ENCODE assay signal across 16 cellular contexts in genomic region chr21:44419679-44420078, GRCh38. TPM values are rescaled to one million over a fixed set of nuclear protein-coding genes. Genes with fewer than 3 reads are reported as not detected.
DNase-seq lines count a peak whose midpoint lies in the region; ATAC-seq, FAIRE-seq and TF ChIP-seq lines count a peak whose summit lies in the region.
"Had no signal": no experiment of that assay in that cellular context is flagged by ENCODE, and none has a peak within 500 bp of the region (broad histone marks: within the 10 kb centered on the region; RNA-seq: fewer than 3 reads in every experiment).

No MANE protein-coding gene starts in this region.

- no peak overlapping the region for H2AK5ac ChIP-seq in IMR-90 (ENCODE audit: low read depth, low read length)

- no peaks in the 10 kb centered on the region for H3K27me3 ChIP-seq in IMR-90 (ENCODE audit: control insufficient read depth, insufficient read depth, low read length)
- no peaks in the 10 kb centered on the region for H3K27me3 ChIP-seq in spleen (replicated peaks in 1 of 7)

- POLR2A ChIA-PET in IMR-90 (lab: Charles Lee; ENCODE audit: unreplicated experiment): no interaction called here

- no peak overlapping the region for H3K27ac ChIP-seq in IMR-90 (ENCODE audit: insufficient read depth, low read length)
- H3K27ac ChIP-seq in kidney (ENCODE audit: low read depth in 2 of 2, low read length in 2 of 2): no peak overlapping the region
- H3K27ac ChIP-seq in spleen: no peak overlapping the region

- H3K4me3 ChIP-seq in IMR-90 (ENCODE audit: insufficient read depth, low read depth, low read length) (no peak overlapping the region), kidney (ENCODE audit: low read length in 2 of 2) (no peak overlapping the region), spleen (no peak overlapping the region)

- no peak overlapping the region for H3K18ac ChIP-seq in IMR-90 (ENCODE audit: low read depth, low read length)

- H3K4me1 ChIP-seq in IMR-90 (ENCODE audit: control insufficient read depth, insufficient read depth, low read length): no peaks in the 10 kb centered on the region
- H3K4me1 ChIP-seq in kidney (ENCODE audit: control insufficient read depth in 1 of 2, insufficient read depth in 1 of 2, low read depth in 1 of 2, low read length in 2 of 2): no peaks in the 10 kb centered on the region
- peaks cover 0 to 15% (median 6%) of the 10 kb centered on the region in 6 donors for H3K4me1 ChIP-seq in spleen

- no peaks in the 10 kb centered on the region for H3K9me1 ChIP-seq in IMR-90 (ENCODE audit: insufficient read depth, low read length)

- in situ Hi-C loops in IMR-90 (cut with MboI; ENCODE audit: low sequenced_read_pairs): no loop called here

- CTCF ChIA-PET in IMR-90 (lab: Yijun Ruan, JAX): no interaction called here

- no peak overlapping the region for H4K5ac ChIP-seq in IMR-90 (ENCODE audit: low read depth, low read length)

- no peak overlapping the region for H2AK9ac ChIP-seq in IMR-90 (replicated peaks; ENCODE audit: low read depth, low read length, poor library complexity)

- dilution Hi-C loops in IMR-90 (cut with HindIII; ENCODE audit: low sequenced_read_pairs, unreplicated experiment): no loop called here

- FAIRE-seq in kidney (lab: Jason Lieb, UNC): no peak
- FAIRE-seq: A204.1, GM18507 had no signal

- H4K8ac ChIP-seq in IMR-90 (ENCODE audit: low read depth in 2 of 2, low read length in 2 of 2): no peak overlapping the region

- no peak overlapping the region for H4K91ac ChIP-seq in IMR-90 (ENCODE audit: insufficient read depth, low read depth, low read length)

- no peak for TF ChIP-seq CTCF in IMR-90 (conservative IDR thresholded peaks at IDR 0.05; ENCODE audit: low read depth, low read length)
- TF ChIP-seq CTCF in kidney (IDR thresholded peaks at IDR 0.05; ENCODE audit: borderline replicate concordance, extremely low read depth, insufficient read depth): no peak
- no peak for TF ChIP-seq CTCF in spleen (IDR thresholded peaks at IDR 0.05 in 8 of 11, conservative IDR thresholded peaks at IDR 0.05 in 3 of 11)

- no peaks in the 10 kb centered on the region for H4K20me1 ChIP-seq in IMR-90 (ENCODE audit: insufficient read depth, low read length)

- peak; percentile 12 for DNase-seq in activated effector memory CD4-positive, alpha-beta T cell treated with anti-CD3 and anti-CD28 coated beads, Interleukin-2, amount 50 U/mL, for 16 hours
- no peak for DNase-seq in activated effector memory CD4-positive, alpha-beta T cell treated with Interleukin-2 at 50 U/mL for 16 hours
- DNase-seq in IMR-90 (no peak), kidney (peak; percentile 7), spleen (peak; percentile 4), NCI-H2196 (lab: John Stamatoyannopoulos, UW; ENCODE audit: unreplicated experiment) (no peak), DMS79 (lab: John Stamatoyannopoulos, UW) (no peak)
- DNase-seq in activated CD4-positive, CD25-positive, alpha-beta regulatory T cell (lab: John Stamatoyannopoulos, UW): no peak
- DNase-seq: C1 segment of cervical spinal cord, COR-L47, HCEC 1CT, NCI-H1694, NCI-H446, PC-3 had no signal

- no peak overlapping the region for H3K14ac ChIP-seq in IMR-90 (replicated peaks; ENCODE audit: low read depth, low read length)

- no TSS peak for BruUV-seq in IMR-90 (replicated peaks; lab: Mats Ljungman, UMichigan)

- H2BK15ac ChIP-seq in IMR-90 (ENCODE audit: low read depth, low read length): no peak overlapping the region

- H2AFZ ChIP-seq in IMR-90 (replicated peaks; ENCODE audit: low read length, poor library complexity): no peak overlapping the region

- ATAC-seq in IMR-90 (ENCODE audit: low read depth): no peak
- ATAC-seq: PC-3 had no signal

- H3K36me3 ChIP-seq in IMR-90 (ENCODE audit: control insufficient read depth, insufficient read depth, low read length): no peaks in the 10 kb centered on the region
- no peaks in the 10 kb centered on the region for H3K36me3 ChIP-seq in kidney (ENCODE audit: control insufficient read depth in 1 of 2, insufficient read depth in 2 of 2, low read length in 2 of 2)
- peaks cover 0 to 85% (median 21%) of the 10 kb centered on the region in 6 donors for H3K36me3 ChIP-seq in spleen

- WGBS in IMR-90 (ENCODE audit: extremely low coverage in 2 of 2, insufficient read length in 1 of 2), 2 experiments: 50% methylated on average over 2 of the region's 3 CpGs; no CpG with 5 or more reads in 1 of the 2 experiments
- WGBS in spleen, 5 donors: 95 to 100% (median 96%) methylated on average over 3 of the region's 3 CpGs

- H3K79me1 ChIP-seq in IMR-90 (ENCODE audit: low read depth in 1 of 2, low read length in 2 of 2): no peaks in the 10 kb centered on the region

- H3K9me3 ChIP-seq in IMR-90 (ENCODE audit: control insufficient read depth, insufficient read depth, low read length): peaks cover 34% of the 10 kb centered on the region
- H3K9me3 ChIP-seq in kidney (ENCODE audit: control insufficient read depth in 1 of 2, low read length in 2 of 2): no peaks in the 10 kb centered on the region
- H3K9me3 ChIP-seq in spleen: no peaks in the 10 kb centered on the region

- no peak overlapping the region for H3K4me2 ChIP-seq in IMR-90 (ENCODE audit: low read depth, low read length)

- no peak overlapping the region for H2BK20ac ChIP-seq in IMR-90 (ENCODE audit: low read depth, low read length)

- intact Hi-C loops in IMR-90 (cut with micrococcal nuclease) (no loop called here), kidney (cut with DNase I) (no loop called here), spleen (cut with DNase I; ENCODE audit: low total_unique reads) (no loop called here)

- peak overlapping the region; percentile 72 for H2BK5ac ChIP-seq in IMR-90 (ENCODE audit: low read depth, low read length, poor library complexity, severe bottlenecking)

- H3K9ac ChIP-seq in IMR-90 (ENCODE audit: low read depth, low read length): no peak overlapping the region
- no peak overlapping the region for H3K9ac ChIP-seq in kidney (ENCODE audit: low read length in 2 of 2)

- no peak overlapping the region for H3K23ac ChIP-seq in IMR-90 (ENCODE audit: low read depth, low read length)

- TF ChIP-seq RAD21 in IMR-90 (IDR thresholded peaks at IDR 0.05; ENCODE audit: low read length): no peak

- TF ChIP-seq POLR2A in IMR-90 (IDR thresholded peaks at IDR 0.05; ENCODE audit: low read depth, low read length) (no peak), spleen (IDR thresholded peaks at IDR 0.05) (no peak)

- no peak overlapping the region for H3K4ac ChIP-seq in IMR-90 (ENCODE audit: low read depth, low read length)

- no peak overlapping the region for H3K56ac ChIP-seq in IMR-90 (ENCODE audit: extremely low read depth, insufficient read depth, low read length)

- H2BK120ac ChIP-seq in IMR-90 (ENCODE audit: low read depth, low read length): no peak overlapping the region

TF ChIP-seq in IMR-90, 13 proteins besides CTCF, POLR2A, EP300 and RAD21:
- TF ChIP-seq MAFK (IDR thresholded peaks at IDR 0.05; ENCODE audit: low read depth, low read length) (no peak), MXI1 (IDR thresholded peaks at IDR 0.05; ENCODE audit: borderline replicate concordance, low read depth, low read length) (no peak), MAZ (IDR thresholded peaks at IDR 0.05; ENCODE audit: borderline replicate concordance, low read depth, low read length) (no peak)

RNA-seq across cellular contexts. Expression of gene LRRC3, which starts 35.6 kb away (rescaled TPM):
- total RNA-seq in IMR-90 (2012; rRNA removed) (under 0.01 TPM in 2 replicates), kidney (1.4 TPM), spleen (1 to 10 TPM; 1.3 to 4.9 (median 3.4) TPM)
- polyA plus RNA-seq in IMR-90 (2012; rRNA removed) (0.38 and 0.53 TPM in 2 replicates), kidney (ENCODE audit: insufficient read depth, low read depth, low replicate concordance) (0.60 TPM), spleen (under 1 TPM; 0.24 to 0.86 (median 0.26) TPM)
- polyA plus RNA-seq in IMR-90 (2012; cell fraction: cytosol; rRNA removed): 0.35 and 0.43 TPM in 2 replicates
- 0.26 and 0.40 TPM in 2 replicates for polyA plus RNA-seq in IMR-90 (2012; cell fraction: nucleus; rRNA removed; ENCODE audit: low replicate concordance)

Comparison
In these comparisons a context has a peak if more than half of its experiments do, and no peak if none do; other contexts are left out.
1. DNase-seq: peak in activated effector memory CD4-positive, alpha-beta T cell treated with anti-CD3 and anti-CD28 coated beads, Interleukin-2, amount 50 U/mL, for 16 hours (single experiment), kidney (single experiment) and spleen (single experiment); none in activated effector memory CD4-positive, alpha-beta T cell treated with Interleukin-2 at 50 U/mL for 16 hours (single experiment), IMR-90 (single experiment), NCI-H2196 (single experiment), DMS79 (single experiment) and activated CD4-positive, CD25-positive, alpha-beta regulatory T cell (0 of 4).